ENCODE assay signal across 1 cellular context in the genomic region with DNA sequence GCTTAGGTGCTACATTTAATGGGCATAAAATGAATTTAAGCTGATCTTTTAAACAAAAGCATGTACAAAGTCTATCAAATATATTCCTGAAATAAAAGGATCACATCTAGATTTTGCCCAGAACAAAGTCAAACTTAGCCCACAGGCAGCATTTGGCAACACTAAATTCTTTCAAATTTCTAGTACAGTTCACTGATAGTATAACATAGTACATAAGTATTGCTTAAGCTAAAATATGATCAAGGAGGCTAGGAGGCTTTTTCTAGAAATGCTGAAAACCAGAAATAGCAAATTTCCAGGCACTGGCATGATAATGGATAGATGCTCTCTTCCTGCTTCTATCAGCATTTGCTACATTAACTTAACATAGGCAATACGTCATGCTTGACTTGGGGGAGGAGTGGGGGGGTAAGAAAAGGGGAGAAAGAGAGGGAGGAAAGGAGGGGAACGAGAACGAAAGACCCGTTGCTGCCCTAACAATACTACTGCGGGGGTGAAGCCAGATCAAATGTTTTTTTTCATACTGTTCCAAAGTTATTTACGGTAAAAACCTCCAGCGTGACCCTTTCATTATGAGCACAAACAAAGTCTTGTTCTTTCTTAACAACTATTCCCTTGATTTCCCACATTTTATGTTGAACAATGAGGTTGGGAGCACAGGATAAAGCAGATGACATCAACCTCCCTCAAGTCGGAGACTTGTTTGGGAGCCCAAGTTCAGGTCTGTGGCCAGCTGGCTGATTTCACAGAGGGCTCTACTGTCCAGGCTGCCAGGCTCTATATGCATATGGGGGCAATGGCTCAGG.
TF ChIP-seq lines count a peak whose summit lies in the region.

No MANE protein-coding gene starts in this region.

TF ChIP-seq in SK-N-SH treated with all-trans-retinoic acid at 6 μM for 48 hours, 23 proteins besides CTCF, POLR2A, EP300 and RAD21 (continued from another document):
- TF ChIP-seq, protein P1, sequence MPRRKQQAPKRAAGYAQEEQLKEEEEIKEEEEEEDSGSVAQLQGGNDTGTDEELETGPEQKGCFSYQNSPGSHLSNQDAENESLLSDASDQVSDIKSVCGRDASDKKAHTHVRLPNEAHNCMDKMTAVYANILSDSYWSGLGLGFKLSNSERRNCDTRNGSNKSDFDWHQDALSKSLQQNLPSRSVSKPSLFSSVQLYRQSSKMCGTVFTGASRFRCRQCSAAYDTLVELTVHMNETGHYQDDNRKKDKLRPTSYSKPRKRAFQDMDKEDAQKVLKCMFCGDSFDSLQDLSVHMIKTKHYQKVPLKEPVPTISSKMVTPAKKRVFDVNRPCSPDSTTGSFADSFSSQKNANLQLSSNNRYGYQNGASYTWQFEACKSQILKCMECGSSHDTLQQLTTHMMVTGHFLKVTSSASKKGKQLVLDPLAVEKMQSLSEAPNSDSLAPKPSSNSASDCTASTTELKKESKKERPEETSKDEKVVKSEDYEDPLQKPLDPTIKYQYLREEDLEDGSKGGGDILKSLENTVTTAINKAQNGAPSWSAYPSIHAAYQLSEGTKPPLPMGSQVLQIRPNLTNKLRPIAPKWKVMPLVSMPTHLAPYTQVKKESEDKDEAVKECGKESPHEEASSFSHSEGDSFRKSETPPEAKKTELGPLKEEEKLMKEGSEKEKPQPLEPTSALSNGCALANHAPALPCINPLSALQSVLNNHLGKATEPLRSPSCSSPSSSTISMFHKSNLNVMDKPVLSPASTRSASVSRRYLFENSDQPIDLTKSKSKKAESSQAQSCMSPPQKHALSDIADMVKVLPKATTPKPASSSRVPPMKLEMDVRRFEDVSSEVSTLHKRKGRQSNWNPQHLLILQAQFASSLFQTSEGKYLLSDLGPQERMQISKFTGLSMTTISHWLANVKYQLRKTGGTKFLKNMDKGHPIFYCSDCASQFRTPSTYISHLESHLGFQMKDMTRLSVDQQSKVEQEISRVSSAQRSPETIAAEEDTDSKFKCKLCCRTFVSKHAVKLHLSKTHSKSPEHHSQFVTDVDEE (CRISPR knock-in tag; IDR thresholded peaks at IDR 0.05): no peak
- TF ChIP-seq, protein P2, sequence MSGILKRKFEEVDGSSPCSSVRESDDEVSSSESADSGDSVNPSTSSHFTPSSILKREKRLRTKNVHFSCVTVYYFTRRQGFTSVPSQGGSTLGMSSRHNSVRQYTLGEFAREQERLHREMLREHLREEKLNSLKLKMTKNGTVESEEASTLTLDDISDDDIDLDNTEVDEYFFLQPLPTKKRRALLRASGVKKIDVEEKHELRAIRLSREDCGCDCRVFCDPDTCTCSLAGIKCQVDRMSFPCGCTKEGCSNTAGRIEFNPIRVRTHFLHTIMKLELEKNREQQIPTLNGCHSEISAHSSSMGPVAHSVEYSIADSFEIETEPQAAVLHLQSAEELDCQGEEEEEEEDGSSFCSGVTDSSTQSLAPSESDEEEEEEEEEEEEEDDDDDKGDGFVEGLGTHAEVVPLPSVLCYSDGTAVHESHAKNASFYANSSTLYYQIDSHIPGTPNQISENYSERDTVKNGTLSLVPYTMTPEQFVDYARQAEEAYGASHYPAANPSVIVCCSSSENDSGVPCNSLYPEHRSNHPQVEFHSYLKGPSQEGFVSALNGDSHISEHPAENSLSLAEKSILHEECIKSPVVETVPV (CRISPR knock-in tag; IDR thresholded peaks at IDR 0.05): no peak
- TF ChIP-seq, protein P3, sequence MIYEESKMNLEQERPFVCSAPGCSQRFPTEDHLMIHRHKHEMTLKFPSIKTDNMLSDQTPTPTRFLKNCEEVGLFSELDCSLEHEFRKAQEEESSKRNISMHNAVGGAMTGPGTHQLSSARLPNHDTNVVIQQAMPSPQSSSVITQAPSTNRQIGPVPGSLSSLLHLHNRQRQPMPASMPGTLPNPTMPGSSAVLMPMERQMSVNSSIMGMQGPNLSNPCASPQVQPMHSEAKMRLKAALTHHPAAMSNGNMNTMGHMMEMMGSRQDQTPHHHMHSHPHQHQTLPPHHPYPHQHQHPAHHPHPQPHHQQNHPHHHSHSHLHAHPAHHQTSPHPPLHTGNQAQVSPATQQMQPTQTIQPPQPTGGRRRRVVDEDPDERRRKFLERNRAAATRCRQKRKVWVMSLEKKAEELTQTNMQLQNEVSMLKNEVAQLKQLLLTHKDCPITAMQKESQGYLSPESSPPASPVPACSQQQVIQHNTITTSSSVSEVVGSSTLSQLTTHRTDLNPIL (CRISPR knock-in tag; IDR thresholded peaks at IDR 0.05; ENCODE audit: low read depth): no peak
- TF ChIP-seq ZFP3 (CRISPR knock-in tag; IDR thresholded peaks at IDR 0.05) (no peak), ISL1 (CRISPR knock-in tag; IDR thresholded peaks at IDR 0.05) (no peak), PPARA (CRISPR knock-in tag; IDR thresholded peaks at IDR 0.05; ENCODE audit: borderline replicate concordance) (no peak), ZC3H10 (CRISPR knock-in tag; IDR thresholded peaks at IDR 0.05) (no peak), RARB (CRISPR knock-in tag; IDR thresholded peaks at IDR 0.05) (no peak), ZNF70 (CRISPR knock-in tag; IDR thresholded peaks at IDR 0.05) (no peak)
- TF ChIP-seq, protein P4, sequence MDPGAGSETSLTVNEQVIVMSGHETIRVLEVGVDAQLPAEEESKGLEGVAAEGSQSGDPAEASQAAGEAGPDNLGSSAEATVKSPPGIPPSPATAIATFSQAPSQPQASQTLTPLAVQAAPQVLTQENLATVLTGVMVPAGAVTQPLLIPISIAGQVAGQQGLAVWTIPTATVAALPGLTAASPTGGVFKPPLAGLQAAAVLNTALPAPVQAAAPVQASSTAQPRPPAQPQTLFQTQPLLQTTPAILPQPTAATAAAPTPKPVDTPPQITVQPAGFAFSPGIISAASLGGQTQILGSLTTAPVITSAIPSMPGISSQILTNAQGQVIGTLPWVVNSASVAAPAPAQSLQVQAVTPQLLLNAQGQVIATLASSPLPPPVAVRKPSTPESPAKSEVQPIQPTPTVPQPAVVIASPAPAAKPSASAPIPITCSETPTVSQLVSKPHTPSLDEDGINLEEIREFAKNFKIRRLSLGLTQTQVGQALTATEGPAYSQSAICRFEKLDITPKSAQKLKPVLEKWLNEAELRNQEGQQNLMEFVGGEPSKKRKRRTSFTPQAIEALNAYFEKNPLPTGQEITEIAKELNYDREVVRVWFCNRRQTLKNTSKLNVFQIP (CRISPR knock-in tag; IDR thresholded peaks at IDR 0.05; ENCODE audit: borderline replicate concordance, low read depth): no peak
